11 cellular contexts compared by ENCODE assay signal in genomic region chr9:98504883-98505282, GRCh38.
DNase-seq lines count a peak whose midpoint lies in the region; TF ChIP-seq lines count a peak whose summit lies in the region.
"Had no signal": no experiment of that assay in that cellular context is flagged by ENCODE, and none has a peak within 500 bp of the region (broad histone marks: within the 10 kb centered on the region; RNA-seq: fewer than 3 reads in every experiment).

No MANE protein-coding gene starts in this region.

- no peaks in the 10 kb centered on the region for H3K36me3 ChIP-seq in HUES64 (ENCODE audit: insufficient read depth, low read length)
- no peaks in the 10 kb centered on the region for H3K36me3 ChIP-seq in esophagus muscularis mucosa
- no peaks in the 10 kb centered on the region for H3K36me3 ChIP-seq in stomach

- no peak for TF ChIP-seq CTCF in esophagus muscularis mucosa (IDR thresholded peaks at IDR 0.05)
- TF ChIP-seq CTCF in stomach (IDR thresholded peaks at IDR 0.05): no peak

- H3K9me3 ChIP-seq in HUES64 (ENCODE audit: insufficient read depth, low read depth, low read length) (peaks cover 9% of the 10 kb centered on the region), esophagus muscularis mucosa (no peaks in the 10 kb centered on the region), stomach (no peaks in the 10 kb centered on the region)

- no peak for TF ChIP-seq EP300 in esophagus muscularis mucosa (IDR thresholded peaks at IDR 0.05)
- TF ChIP-seq EP300 in stomach (IDR thresholded peaks at IDR 0.05): no peak

- H3K9ac ChIP-seq in HUES64 (ENCODE audit: low read depth, low read length): no peak overlapping the region

- intact Hi-C loops in esophagus muscularis mucosa (cut with DNase I) (no loop called here), stomach (cut with DNase I; ENCODE audit: low total_unique reads) (no loop called here)

- no peak for TF ChIP-seq POLR2A in esophagus muscularis mucosa (IDR thresholded peaks at IDR 0.05; ENCODE audit: low read depth)
- no peak for TF ChIP-seq POLR2A in stomach (IDR thresholded peaks at IDR 0.05)

- peak overlapping the region; percentile 32; the same call in 1 of the 2 replicates for H3K27ac ChIP-seq in HUES64 (ENCODE audit: low read depth, low read length)
- H3K27ac ChIP-seq in esophagus muscularis mucosa (replicated peaks in 1 of 4): no peak overlapping the region
- no peak overlapping the region for H3K27ac ChIP-seq in stomach

- no peaks in the 10 kb centered on the region for H3K27me3 ChIP-seq in HUES64 (ENCODE audit: insufficient read depth, low read length)
- peaks cover 0 to 2% (median 0%) of the 10 kb centered on the region in 4 donors for H3K27me3 ChIP-seq in esophagus muscularis mucosa
- H3K27me3 ChIP-seq in stomach: peaks cover 0 to 9% (median 0%) of the 10 kb centered on the region in 3 donors

- 81% methylated on average over 5 of the region's 5 CpGs for whole genome bisulfite sequencing in HUES64
- 72% methylated on average over 5 of the region's 5 CpGs for WGBS in esophagus muscularis mucosa
- WGBS in stomach, 5 donors: 56 to 73% (median 69%) methylated on average over 5 of the region's 5 CpGs

- H3K4me3 ChIP-seq in HUES64 (ENCODE audit: low read length) (no peak overlapping the region), esophagus muscularis mucosa (no peak overlapping the region), stomach (no peak overlapping the region)

- H3K4me1 ChIP-seq in HUES64 (ENCODE audit: insufficient read depth, low read length) (peaks cover 18% of the 10 kb centered on the region), esophagus muscularis mucosa (peaks cover 0 to 8% (median 2%) of the 10 kb centered on the region in 4 donors), stomach (no peaks in the 10 kb centered on the region)

- peak; percentile 10 for DNase-seq in NCI-H2196 (lab: John Stamatoyannopoulos, UW; ENCODE audit: unreplicated experiment)
- DNase-seq in NCI-H2196 treated with DMSO at 0.1 percent for 48 hours (lab: John Stamatoyannopoulos, UW; ENCODE audit: unreplicated experiment): no peak
- peak; percentile 63 for DNase-seq in NCI-H345 (lab: John Stamatoyannopoulos, UW)
- peak; percentile 50 for DNase-seq in esophagus muscularis mucosa (ENCODE audit: extremely low spot score)
- DNase-seq in activated CD8-positive, alpha-beta memory T cell treated with anti-CD3 and anti-CD28 coated beads, Interleukin-2, amount 50 U/mL, for 4 hours: no peak
- DNase-seq in stomach: no peak
- DNase-seq: GF-D8, Kasumi-1, NCI-H1694, Right ventricle myocardium superior had no signal

Comparison
In these comparisons a context has a peak if more than half of its experiments do, and no peak if none do; other contexts are left out.
1. DNase-seq: peak in NCI-H2196 (single experiment), NCI-H345 (single experiment) and esophagus muscularis mucosa (single experiment); none in NCI-H2196 treated with DMSO at 0.1 percent for 48 hours (single experiment), activated CD8-positive, alpha-beta memory T cell treated with anti-CD3 and anti-CD28 coated beads, Interleukin-2, amount 50 U/mL, for 4 hours (single experiment) and stomach (single experiment).